ENCODE assay signal across 21 cellular contexts in genomic region chr1:224647449-224647848, GRCh38.
"Had no signal": no experiment of that assay in that cellular context is flagged by ENCODE, and none has a peak within 500 bp of the region (broad histone marks: within the 10 kb centered on the region; RNA-seq: fewer than 3 reads in every experiment).

No MANE protein-coding gene starts in this region.

- H3K27ac Mint-ChIP-seq: dendritic cell treated with granulocyte-macrophage colony-stimulating factor and Interleukin-4, amounts not matched to agents 40 ng/mL and 50 ng/mL, for 4 days; effector memory CD8-positive, alpha-beta T cell; immature natural killer cell; memory B cell; naive B cell; nephron; stimulated activated naive CD8-positive, alpha-beta T cell treated with anti-CD3 and anti-CD28 coated beads, Interleukin-15, Interleukin-2, amounts not matched to agents 100 ng/mL and 50 ng/mL, for 24 hours had no signal

- H3K36me3 ChIP-seq: esophagus muscularis mucosa, gastrocnemius medialis, left lung, lower lobe of right lung, tibial artery, upper lobe of left lung, uterus had no signal

- ATAC-seq: effector memory CD8-positive, alpha-beta T cell; gastrocnemius medialis; left lung; lower lobe of right lung; right cardiac atrium had no signal

- H3K4me3 ChIP-seq: esophagus muscularis mucosa, gastrocnemius medialis, left lung, lower lobe of right lung, smooth muscle cell, tibial artery, upper lobe of left lung, uterus had no signal

- H3K4me2 ChIP-seq: smooth muscle cell had no signal

- H3K4me1 ChIP-seq: gastrocnemius medialis, left lung, lower lobe of right lung, tibial artery, upper lobe of left lung, uterus had no signal

- H3K9me3 ChIP-seq: esophagus muscularis mucosa, gastrocnemius medialis, left lung, lower lobe of right lung, tibial artery, upper lobe of left lung, uterus had no signal

- FAIRE-seq: colon, keratinocyte had no signal

- H3K27ac ChIP-seq: epithelial cell of prostate, esophagus muscularis mucosa, gastrocnemius medialis, left lung, lower lobe of right lung, tibial artery, upper lobe of left lung, uterus had no signal

- H3K4me1 Mint-ChIP-seq: immature natural killer cell, memory B cell, naive B cell had no signal

- H3K9me3 Mint-ChIP-seq: dendritic cell treated with granulocyte-macrophage colony-stimulating factor and Interleukin-4, amounts not matched to agents 40 ng/mL and 50 ng/mL, for 4 days; effector memory CD8-positive, alpha-beta T cell; memory B cell; naive B cell; nephron; stimulated activated naive CD8-positive, alpha-beta T cell treated with anti-CD3 and anti-CD28 coated beads, Interleukin-15, Interleukin-2, amounts not matched to agents 100 ng/mL and 50 ng/mL, for 24 hours had no signal

- H3K27me3 ChIP-seq: esophagus muscularis mucosa, gastrocnemius medialis, left lung, tibial artery, upper lobe of left lung, uterus had no signal

- DNase-seq: effector memory CD8-positive, alpha-beta T cell; gastrocnemius medialis; immature natural killer cell; left lung; lower lobe of right lung; midbrain; naive B cell; stimulated activated CD4-positive, alpha-beta T cell treated with anti-CD3 and anti-CD28 coated beads, Interleukin-2, amount 100 ng/mL, for 48 hours; tibial artery; upper lobe of left lung; uterus had no signal

- H3K4me3 Mint-ChIP-seq: dendritic cell treated with granulocyte-macrophage colony-stimulating factor and Interleukin-4, amounts not matched to agents 40 ng/mL and 50 ng/mL, for 4 days; effector memory CD8-positive, alpha-beta T cell; immature natural killer cell; memory B cell; naive B cell; nephron; stimulated activated naive CD8-positive, alpha-beta T cell treated with anti-CD3 and anti-CD28 coated beads, Interleukin-15, Interleukin-2, amounts not matched to agents 100 ng/mL and 50 ng/mL, for 24 hours had no signal

- H3K36me3 Mint-ChIP-seq: immature natural killer cell, memory B cell had no signal
